ENCODE assay signal across 7 cellular contexts in genomic region chr4:72571337-72571736, GRCh38.
"Had no signal": no experiment of that assay in that cellular context is flagged by ENCODE, and none has a peak within 500 bp of the region (broad histone marks: within the 10 kb centered on the region; RNA-seq: fewer than 3 reads in every experiment).

No MANE protein-coding gene starts in this region.

- H3K4me3 ChIP-seq: GM12878 had no signal

- FAIRE-seq: GM12878, GM12891, GM12892, GM18507, GM19239 had no signal

- ATAC-seq: GM12878 had no signal

- DNase-seq: GDM1, GF-D8 had no signal
